In genomic region chr17:62641101-62641500, GRCh38 we compare ENCODE assay signal across 24 cellular contexts.
"Had no signal": no experiment of that assay in that cellular context is flagged by ENCODE, and none has a peak within 500 bp of the region (broad histone marks: within the 10 kb centered on the region; RNA-seq: fewer than 3 reads in every experiment).

No MANE protein-coding gene starts in this region.

- H3K4me1 ChIP-seq: breast epithelium, esophagus squamous epithelium, gastrocnemius medialis, psoas muscle, right atrium auricular region, spleen had no signal

- H3K27me3 ChIP-seq: breast epithelium, esophagus squamous epithelium, ovary, right atrium auricular region, spleen had no signal

- H3K27me3 Mint-ChIP-seq: activated naive CD8-positive, alpha-beta T cell; type B pancreatic cell had no signal

- H3K36me3 Mint-ChIP-seq: activated naive CD8-positive, alpha-beta T cell; natural killer cell treated with Interleukin-12 subunit alpha and Interleukin-12 subunit beta and Interleukin-15 and Interleukin-18, amount 100 ng/mL, for 72 hours; type B pancreatic cell had no signal

- H3K4me3 Mint-ChIP-seq: activated CD4-positive, alpha-beta T cell treated with anti-CD3 and anti-CD28 coated beads, Interleukin-2, amount 10 ng/mL, durations not matched to agents 7 days and 5 days; activated CD8-positive, alpha-beta T cell treated with anti-CD3 and anti-CD28 coated beads, Interleukin-2, amount 10 ng/mL, durations not matched to agents 7 days and 5 days; activated naive CD8-positive, alpha-beta T cell; central memory CD8-positive, alpha-beta T cell; natural killer cell treated with Interleukin-12 subunit alpha and Interleukin-12 subunit beta and Interleukin-15 and Interleukin-18, amount 100 ng/mL, for 72 hours; type B pancreatic cell had no signal

- H3K27ac Mint-ChIP-seq: activated CD4-positive, alpha-beta T cell treated with anti-CD3 and anti-CD28 coated beads, Interleukin-2, amount 10 ng/mL, durations not matched to agents 7 days and 5 days; activated CD8-positive, alpha-beta T cell treated with anti-CD3 and anti-CD28 coated beads, Interleukin-2, amount 10 ng/mL, durations not matched to agents 7 days and 5 days; activated naive CD8-positive, alpha-beta T cell; natural killer cell treated with Interleukin-12 subunit alpha and Interleukin-12 subunit beta and Interleukin-15 and Interleukin-18, amount 100 ng/mL, for 72 hours; type B pancreatic cell had no signal

- H3K27ac ChIP-seq: breast epithelium, coronary artery, esophagus squamous epithelium, gastrocnemius medialis, ovary, psoas muscle, right atrium auricular region, spleen, thoracic aorta, VCaP had no signal

- H3K9me3 ChIP-seq: breast epithelium, esophagus squamous epithelium, gastrocnemius medialis, ovary, psoas muscle, right atrium auricular region, spleen, thoracic aorta had no signal

- DNase-seq: activated CD4-positive, alpha-beta T cell treated with anti-CD3 and anti-CD28 coated beads, Interleukin-2, amount 10 ng/mL, durations not matched to agents 7 days and 5 days; activated CD4-positive, CD25-positive, alpha-beta regulatory T cell treated with anti-CD3 and anti-CD28 coated beads, Interleukin-2, amount 50 U/mL, for 72 hours; activated CD8-positive, alpha-beta T cell treated with anti-CD3 and anti-CD28 coated beads, Interleukin-2, amount 10 ng/mL, durations not matched to agents 7 days and 5 days; activated naive CD4-positive, alpha-beta T cell; esophagus squamous epithelium; gastrocnemius medialis; head of caudate nucleus; left ventricle myocardium superior; midbrain; psoas muscle; spleen; stimulated activated CD4-positive, alpha-beta T cell treated with anti-CD3 and anti-CD28 coated beads, Interleukin-4, amount 100 ng/mL, for 1 hour; stimulated activated naive CD4-positive, alpha-beta T cell treated with Interleukin-2 at 50 U/mL for 16 hours had no signal

- H3K36me3 ChIP-seq: breast epithelium, gastrocnemius medialis, ovary, right atrium auricular region, spleen, thoracic aorta had no signal

- H3K4me1 Mint-ChIP-seq: central memory CD8-positive, alpha-beta T cell had no signal

- ATAC-seq: activated CD8-positive, alpha-beta T cell treated with anti-CD3 and anti-CD28 coated beads, Interleukin-2, amount 10 ng/mL, durations not matched to agents 7 days and 5 days; gastrocnemius medialis; left ventricle myocardium superior; natural killer cell treated with Interleukin-12 subunit alpha and Interleukin-12 subunit beta and Interleukin-15 and Interleukin-18, amount 100 ng/mL, for 72 hours; psoas muscle had no signal

- H3K9me3 Mint-ChIP-seq: activated CD4-positive, alpha-beta T cell treated with anti-CD3 and anti-CD28 coated beads, Interleukin-2, amount 10 ng/mL, durations not matched to agents 7 days and 5 days; central memory CD8-positive, alpha-beta T cell; natural killer cell treated with Interleukin-12 subunit alpha and Interleukin-12 subunit beta and Interleukin-15 and Interleukin-18, amount 100 ng/mL, for 72 hours; type B pancreatic cell had no signal

- H3K4me3 ChIP-seq: breast epithelium, coronary artery, esophagus squamous epithelium, gastrocnemius medialis, ovary, psoas muscle, right atrium auricular region, spleen, thoracic aorta had no signal

- FAIRE-seq: islet of Langerhans had no signal
